8 cellular contexts compared by ENCODE assay signal in the genomic region with DNA sequence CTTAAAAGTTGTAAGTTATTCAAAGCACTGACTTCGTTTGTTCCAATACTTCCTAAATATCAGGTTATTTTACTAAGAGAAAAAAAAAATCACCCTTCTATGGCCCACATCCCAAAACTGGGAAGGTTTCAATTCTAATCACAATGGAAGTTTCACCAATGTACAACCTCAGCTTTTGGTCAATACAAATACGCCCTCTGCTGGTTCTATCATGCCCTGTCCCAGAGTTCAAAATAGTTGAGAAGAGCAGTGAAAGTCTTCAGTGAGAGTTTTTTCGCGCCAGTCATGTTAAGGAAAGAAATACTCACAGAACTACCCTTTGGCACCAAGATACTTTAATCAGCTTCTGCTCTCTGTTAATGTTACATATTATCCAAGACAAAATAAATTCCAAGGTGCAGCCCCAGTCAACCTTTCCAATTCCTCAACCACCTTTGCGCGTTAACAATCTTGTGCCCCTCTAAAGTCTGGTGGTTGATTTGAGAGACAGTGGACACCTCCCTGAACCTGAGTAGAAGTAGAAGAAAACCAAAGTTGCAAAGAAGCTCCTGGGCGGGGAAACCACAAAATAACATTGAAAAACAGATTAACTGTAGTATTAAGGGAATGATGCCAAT. TPM values are rescaled to one million over a fixed set of nuclear protein-coding genes. Genes with fewer than 3 reads are reported as not detected.
DNase-seq lines count a peak whose midpoint lies in the region; ATAC-seq and TF ChIP-seq lines count a peak whose summit lies in the region.

No MANE protein-coding gene starts in this region.

- peak; percentile 77 to 92 (median 89) for TF ChIP-seq CTCF in HCT116 (IDR thresholded peaks at IDR 0.05 in 2 of 3, conservative IDR thresholded peaks at IDR 0.05 in 1 of 3; ENCODE audit: borderline replicate concordance in 1 of 3, insufficient read depth in 1 of 3, low read depth in 2 of 3, low read length in 2 of 3)

- H3K4me3 ChIP-seq in HCT116 (replicated peaks in 1 of 2; ENCODE audit: low read depth in 1 of 2, low read length in 2 of 2) = no peak overlapping the region

- RAD21 ChIA-PET in HCT116 (lab: Charles Lee; ENCODE audit: low non-redundant PET in 1 of 2, low total read pairs in 2 of 2, uncharacterized antibody in 2 of 2, unreplicated experiment in 2 of 2) = no interaction called here

- no TSS peak for BruUV-seq in HCT116 (replicated peaks; lab: Mats Ljungman, UMichigan)

- no peaks in the 10 kb centered on the region for H3K9me3 Mint-ChIP-seq in stimulated activated naive B cell treated with anti-CD40 and anti-IgM and Interleukin-4, amounts not matched to agents 10 μg/mL and 1 μg/mL and 100 μg/mL, for 72 hours

- CTCF ChIA-PET in HCT116 (lab: Charles Lee) = interaction anchor here (1.1 to 2.4 kb wide), 3 partner anchors 14 to 318 kb away, joined by 3 to 19 read pairs (median 3); no protein-coding TSS in a partner anchor

- H4K20me1 ChIP-seq in HCT116 (ENCODE audit: insufficient read depth) = no peaks in the 10 kb centered on the region

- H3K4me1 ChIP-seq in HCT116 (ENCODE audit: control insufficient read depth in 1 of 2, insufficient read depth in 2 of 2, low read length in 2 of 2) = no peaks in the 10 kb centered on the region

- peak; percentile 78 for DNase-seq in CD1c-positive myeloid dendritic cell (ENCODE audit: extremely low spot score)
- peak; percentile 50 for DNase-seq in HCT116 (ENCODE audit: low read depth, low spot score)
- DNase-seq in NCI-H446 (lab: John Stamatoyannopoulos, UW) = peak; percentile 38 to 80
- peak; percentile 13 for DNase-seq in activated CD4-positive, alpha-beta T cell treated with anti-CD3 and anti-CD28 coated beads for 1 hour
- peak; percentile 22 for DNase-seq in effector CD8-positive, alpha-beta T cell (lab: John Stamatoyannopoulos, UW)
- peak; percentile 81 for DNase-seq in medulla oblongata (ENCODE audit: extremely low spot score)
- peak; percentile 17 for DNase-seq in stimulated activated naive B cell treated with anti-CD40 and anti-IgM and Interleukin-4, amounts not matched to agents 10 μg/mL and 1 μg/mL and 100 μg/mL, for 72 hours

- peak; percentile 93 for TF ChIP-seq RAD21 in HCT116 (IDR thresholded peaks at IDR 0.05; ENCODE audit: low read depth)

- no peaks in the 10 kb centered on the region for H3K36me3 ChIP-seq in HCT116 (ENCODE audit: control insufficient read depth in 1 of 2, insufficient read depth in 2 of 2, low read length in 2 of 2)

- no peak overlapping the region for H3K4me2 ChIP-seq in HCT116 (ENCODE audit: low read length)

- no peaks in the 10 kb centered on the region for H3K9me3 ChIP-seq in HCT116 (ENCODE audit: control insufficient read depth in 1 of 2, insufficient read depth in 1 of 2, low read depth in 1 of 2, low read length in 2 of 2)

- H3K27ac ChIP-seq in HCT116 (ENCODE audit: low read depth, low read length) = no peak overlapping the region

- H3K4me3 Mint-ChIP-seq in stimulated activated naive B cell treated with anti-CD40 and anti-IgM and Interleukin-4, amounts not matched to agents 10 μg/mL and 1 μg/mL and 100 μg/mL, for 72 hours = no peak overlapping the region

- H3K9me2 ChIP-seq in HCT116 (ENCODE audit: insufficient read depth) = no peaks in the 10 kb centered on the region

- intact Hi-C loops in HCT116 (cut with micrococcal nuclease) = loop anchor here (1.0 to 5.0 kb wide), 6 partner anchors 74 to 511 kb away; no protein-coding TSS in a partner anchor

- ATAC-seq in HCT116 (peak; percentile 94), GM21619 (IDR thresholded peaks at IDR 0.05; ENCODE audit: unreplicated experiment) (no peak)
- peak; percentile 72 to 81 for ATAC-seq in stimulated activated naive B cell treated with anti-CD40 and anti-IgM and Interleukin-4, amounts not matched to agents 10 μg/mL and 1 μg/mL and 100 μg/mL, for 72 hours (replicated peaks)

- no peak overlapping the region for H3K9ac ChIP-seq in HCT116 (ENCODE audit: low read length)

- H3K27ac Mint-ChIP-seq in stimulated activated naive B cell treated with anti-CD40 and anti-IgM and Interleukin-4, amounts not matched to agents 10 μg/mL and 1 μg/mL and 100 μg/mL, for 72 hours = no peak overlapping the region

- no peak for TF ChIP-seq POLR2A in HCT116 (IDR thresholded peaks at IDR 0.05; ENCODE audit: borderline replicate concordance, extremely low read depth, insufficient read depth, insufficient read length)

- H3K79me2 ChIP-seq in HCT116 (ENCODE audit: insufficient read depth, low read length) = no peaks in the 10 kb centered on the region

- H3K4me1 Mint-ChIP-seq in stimulated activated naive B cell treated with anti-CD40 and anti-IgM and Interleukin-4, amounts not matched to agents 10 μg/mL and 1 μg/mL and 100 μg/mL, for 72 hours = peaks cover 0 to 2% of the 10 kb centered on the region in 2 donors

- POLR2A ChIA-PET in HCT116 (lab: Charles Lee) = no interaction called here

- H3K27me3 Mint-ChIP-seq in stimulated activated naive B cell treated with anti-CD40 and anti-IgM and Interleukin-4, amounts not matched to agents 10 μg/mL and 1 μg/mL and 100 μg/mL, for 72 hours = peaks cover 0 to 4% of the 10 kb centered on the region in 2 donors

- no peak overlapping the region for H2AFZ ChIP-seq in HCT116 (ENCODE audit: low read depth, low read length, poor library complexity, severe bottlenecking)

- H3K27me3 ChIP-seq in HCT116 (ENCODE audit: insufficient read depth, low read length) = no peaks in the 10 kb centered on the region

- no peaks in the 10 kb centered on the region for H3K36me3 Mint-ChIP-seq in stimulated activated naive B cell treated with anti-CD40 and anti-IgM and Interleukin-4, amounts not matched to agents 10 μg/mL and 1 μg/mL and 100 μg/mL, for 72 hours

TF ChIP-seq in HCT116, 20 proteins besides CTCF, POLR2A, EP300 and RAD21:
- TF ChIP-seq ZFX (IDR thresholded peaks at IDR 0.05) = no peak
- TF ChIP-seq CBX3 (IDR thresholded peaks at IDR 0.05; ENCODE audit: low read depth) = no peak
- TF ChIP-seq, protein P1, sequence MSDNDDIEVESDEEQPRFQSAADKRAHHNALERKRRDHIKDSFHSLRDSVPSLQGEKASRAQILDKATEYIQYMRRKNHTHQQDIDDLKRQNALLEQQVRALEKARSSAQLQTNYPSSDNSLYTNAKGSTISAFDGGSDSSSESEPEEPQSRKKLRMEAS (IDR thresholded peaks at IDR 0.05) = no peak
- TF ChIP-seq, protein P2, sequence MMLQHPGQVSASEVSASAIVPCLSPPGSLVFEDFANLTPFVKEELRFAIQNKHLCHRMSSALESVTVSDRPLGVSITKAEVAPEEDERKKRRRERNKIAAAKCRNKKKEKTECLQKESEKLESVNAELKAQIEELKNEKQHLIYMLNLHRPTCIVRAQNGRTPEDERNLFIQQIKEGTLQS (IDR thresholded peaks at IDR 0.05) = no peak
- no peak for TF ChIP-seq EGR1 (IDR thresholded peaks at IDR 0.05; ENCODE audit: low read depth)
TF ChIP-seq in HCT116: peak in this region for 0.

RNA-seq across cellular contexts. Expression of gene SUMO1, which starts 59.9 kb away (rescaled TPM):
- 130 TPM for total RNA-seq in HCT116 (2021; ENCODE audit: unreplicated experiment)
- polyA plus RNA-seq in HCT116 (2012) = 46.2 and 63.7 TPM in 2 replicates

Comparison
In these comparisons a context has a peak if more than half of its experiments do, and no peak if none do; other contexts are left out.
1. DNase-seq: peak in every context shown above with its lines; median percentile 81 in medulla oblongata; 78 in CD1c-positive myeloid dendritic cell; 59 in NCI-H446; 50 in HCT116; 22 in effector CD8-positive, alpha-beta T cell; 17 in stimulated activated naive B cell treated with anti-CD40 and anti-IgM and Interleukin-4, amounts not matched to agents 10 μg/mL and 1 μg/mL and 100 μg/mL, for 72 hours; 13 in activated CD4-positive, alpha-beta T cell treated with anti-CD3 and anti-CD28 coated beads for 1 hour.